Comparison of ENCODE assay signal across 30 cellular contexts in the genomic region with DNA sequence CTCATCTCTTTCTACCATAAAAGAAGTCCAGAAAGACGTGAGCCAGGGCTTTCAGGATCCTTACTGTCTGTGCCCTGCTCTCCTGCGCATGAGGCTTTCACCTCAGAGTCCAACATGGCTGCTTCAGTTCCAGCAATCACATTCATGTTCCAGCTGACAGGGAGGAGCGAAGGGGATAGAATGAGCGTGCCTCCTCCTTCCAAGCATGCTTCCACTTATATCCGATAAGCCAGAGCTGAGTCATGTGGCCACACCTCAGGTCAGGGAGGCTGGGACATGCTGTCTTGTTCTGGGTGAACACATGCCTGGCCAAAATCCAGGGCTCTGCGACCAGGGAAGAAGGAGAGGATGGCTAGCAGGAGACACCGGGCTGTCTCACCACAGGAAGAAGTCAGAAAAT.
DNase-seq lines count a peak whose midpoint lies in the region; ATAC-seq, FAIRE-seq and TF ChIP-seq lines count a peak whose summit lies in the region.
"Had no signal": no experiment of that assay in that cellular context is flagged by ENCODE, and none has a peak within 500 bp of the region (broad histone marks: within the 10 kb centered on the region; RNA-seq: fewer than 3 reads in every experiment).

No MANE protein-coding gene starts in this region.

- H3K9ac ChIP-seq in mammary epithelial cell (ENCODE audit: insufficient read depth, low read length) = no peak overlapping the region

- no TSS peak for BruUV-seq in mammary epithelial cell (replicated peaks; lab: Mats Ljungman, UMichigan)

- H3K27ac ChIP-seq in mammary epithelial cell (ENCODE audit: insufficient read depth, low read depth, low read length) (no peak overlapping the region), right lobe of liver (no peak overlapping the region)
- H3K27ac ChIP-seq: adrenal gland, body of pancreas, esophagus squamous epithelium, PC-9 had no signal

- ATAC-seq in right lobe of liver = no peak
- no peak for ATAC-seq in left ventricle myocardium superior
- no peak for ATAC-seq in GM21576 (IDR thresholded peaks at IDR 0.05; ENCODE audit: unreplicated experiment)
- ATAC-seq: activated CD4-positive, alpha-beta T cell treated with anti-CD3 and anti-CD28 coated beads for 36 hours; activated T-helper 17 cell treated with anti-CD3 and anti-CD28 coated beads, Interleukin-2, amount 50 U/mL, for 72 hours; body of pancreas; GM12878; stimulated activated naive CD8-positive, alpha-beta T cell treated with anti-CD3 and anti-CD28 coated beads, Interleukin-15, amount 100 ng/mL, for 72 hours had no signal

- dilution Hi-C loops in mammary epithelial cell (cut with HindIII; ENCODE audit: low sequenced_read_pairs) = no loop called here

- in situ Hi-C loops in mammary epithelial cell (cut with MboI; ENCODE audit: low sequenced_read_pairs in 2 of 2) = no loop called here

- CTCF ChIA-PET in mammary epithelial cell (lab: Charles Lee; ENCODE audit: low non-redundant PET) = no interaction called here

- H3K27me3 ChIP-seq in mammary epithelial cell (ENCODE audit: insufficient read depth, low read length) (no peaks in the 10 kb centered on the region), right lobe of liver (no peaks in the 10 kb centered on the region)
- H3K27me3 ChIP-seq: adrenal gland, body of pancreas had no signal

- no peak for TF ChIP-seq CTCF in mammary epithelial cell (conservative IDR thresholded peaks at IDR 0.05 in 1 of 2, IDR thresholded peaks at IDR 0.05 in 1 of 2; ENCODE audit: extremely low read depth in 1 of 2, insufficient read depth in 1 of 2, low read depth in 1 of 2, low read length in 2 of 2)
- TF ChIP-seq CTCF in right lobe of liver (IDR thresholded peaks at IDR 0.05) = no peak

- no peak overlapping the region for H3K4me2 ChIP-seq in mammary epithelial cell (ENCODE audit: insufficient read depth, low read depth, low read length)
- H3K4me2 ChIP-seq: PC-9 had no signal

- H2AFZ ChIP-seq in mammary epithelial cell (ENCODE audit: low read depth, low read length) = peak overlapping the region; percentile 48
- H2AFZ ChIP-seq: PC-9 had no signal

- DNase-seq in EL = peak; percentile 3
- DNase-seq in LoVo (ENCODE audit: low spot score) = peak; percentile 67
- peak; percentile 51 for DNase-seq in mammary epithelial cell
- DNase-seq in myocyte (ENCODE audit: low read depth) = peak; percentile 11
- no peak for DNase-seq in right lobe of liver
- DNase-seq in left ventricle myocardium superior = no peak
- no peak for DNase-seq in GM19239 (ENCODE audit: insufficient read length, low spot score)
- DNase-seq: activated CD4-positive, alpha-beta T cell treated with anti-CD3 and anti-CD28 coated beads for 36 hours; activated naive CD4-positive, alpha-beta T cell treated with anti-CD3 and anti-CD28 coated beads, Interleukin-2, amount 10 ng/mL, durations not matched to agents 7 days and 5 days; adrenal gland; body of pancreas; CD4-positive, alpha-beta memory T cell; cerebellar nuclear complex; dermis blood vessel endothelial cell; endodermal cell; esophagus squamous epithelium; H7; NCI-H1092 treated with DMSO at 0.1 percent for 48 hours; NCI-H187; NCI-H2171; NCI-H510A; NK-92 treated with Interleukin-12 subunit alpha and Interleukin-12 subunit beta, amount 100 ng/mL, for 24 hours; SHP77 treated with DMSO at 0.1 percent for 48 hours; stimulated activated CD4-positive, alpha-beta T cell treated with anti-CD3 and anti-CD28 coated beads, Interleukin-1b, Interleukin-23, amount 100 ng/mL, for 48 hours; stimulated activated naive CD8-positive, alpha-beta T cell treated with anti-CD3 and anti-CD28 coated beads, Interleukin-15, amount 100 ng/mL, for 72 hours had no signal

- H3K36me3 ChIP-seq in mammary epithelial cell (ENCODE audit: insufficient read depth, low read length) (no peaks in the 10 kb centered on the region), right lobe of liver (no peaks in the 10 kb centered on the region)
- H3K36me3 ChIP-seq: adrenal gland, esophagus squamous epithelium had no signal

- H3K9me3 ChIP-seq in mammary epithelial cell (replicated peaks; ENCODE audit: insufficient read depth, low read length) = peaks cover 5% of the 10 kb centered on the region
- no peaks in the 10 kb centered on the region for H3K9me3 ChIP-seq in right lobe of liver
- H3K9me3 ChIP-seq: adrenal gland, body of pancreas had no signal

- no peak for FAIRE-seq in GM19239 (lab: Jason Lieb, UNC)
- FAIRE-seq: frontal cortex, GM12878 had no signal

- 51% methylated on average over 7 of the region's 7 CpGs for WGBS in mammary epithelial cell (ENCODE audit: low coverage, missing lambda C conversion rate)
- WGBS in right lobe of liver (ENCODE audit: insufficient coverage, low coverage, low lambda C conversion rate, missing lambda C conversion rate) = 89% methylated on average over 7 of the region's 7 CpGs

- H3K4me1 ChIP-seq in mammary epithelial cell (ENCODE audit: insufficient read depth, low read length) (peaks cover 3% of the 10 kb centered on the region), right lobe of liver (no peaks in the 10 kb centered on the region)
- H3K4me1 ChIP-seq: adrenal gland, body of pancreas had no signal

- no peak overlapping the region for H3K4me3 ChIP-seq in mammary epithelial cell (replicated peaks in 1 of 3; ENCODE audit: insufficient read depth in 1 of 3, low read depth in 2 of 3, low read length in 3 of 3)
- no peak overlapping the region for H3K4me3 ChIP-seq in right lobe of liver
- H3K4me3 ChIP-seq: adrenal gland, body of pancreas, esophagus squamous epithelium, GM12878, PC-9 had no signal

- intact Hi-C loops in mammary epithelial cell (cut with micrococcal nuclease) (no loop called here), right lobe of liver (cut with DNase I) (no loop called here), left ventricle myocardium superior (cut with micrococcal nuclease) (no loop called here)

- H4K20me1 ChIP-seq in mammary epithelial cell (ENCODE audit: insufficient read depth, low read length) = no peaks in the 10 kb centered on the region

- no peaks in the 10 kb centered on the region for H3K79me2 ChIP-seq in mammary epithelial cell (ENCODE audit: insufficient read depth, low read length)

- TF ChIP-seq POLR2A in right lobe of liver (IDR thresholded peaks at IDR 0.05) = no peak

Comparison
In these comparisons a context has a peak if more than half of its experiments do, and no peak if none do; other contexts are left out.
1. DNase-seq: peak in EL (single experiment), LoVo (single experiment), mammary epithelial cell (single experiment) and myocyte (single experiment); none in right lobe of liver (0 of 3), left ventricle myocardium superior (single experiment) and GM19239 (single experiment).